Comparison of ENCODE assay signal across 10 cellular contexts in genomic region chr5:135875567-135875966, GRCh38. TPM values are rescaled to one million over a fixed set of nuclear protein-coding genes. Genes with fewer than 3 reads are reported as not detected.
"Had no signal": no experiment of that assay in that cellular context is flagged by ENCODE, and none has a peak within 500 bp of the region (broad histone marks: within the 10 kb centered on the region; RNA-seq: fewer than 3 reads in every experiment).

No MANE protein-coding gene starts in this region.

- H3K4me2 ChIP-seq: KMS-11 had no signal

- H3K27ac Mint-ChIP-seq: IgD-negative memory B cell had no signal

- H3K36me3 Mint-ChIP-seq: IgD-negative memory B cell had no signal

- H3K4me3 Mint-ChIP-seq: IgD-negative memory B cell had no signal

- H3K9me3 Mint-ChIP-seq: IgD-negative memory B cell had no signal

- H3K4me3 ChIP-seq: K562 had no signal

- DNase-seq: IMR-90, KBM-7, KG1 had no signal

- H3K27ac ChIP-seq: HL-60, KMS-11 had no signal

- ATAC-seq: HepG2, K562 had no signal

- H3K4me1 Mint-ChIP-seq: IgD-negative memory B cell had no signal

- H3K9ac ChIP-seq: KMS-11 had no signal

RNA-seq across cellular contexts. Expression of gene IL9, which starts 20.1 kb away (rescaled TPM):
- total RNA-seq: HepG2, HT-29, HT1080, IMR-90, K562 had no signal
- polyA plus RNA-seq: HepG2, IgD-negative memory B cell, IMR-90, K562 had no signal

RNA-seq across cellular contexts. Expression of gene SLC25A48, which starts 41.1 kb away (rescaled TPM):
- total RNA-seq: HT-29, IMR-90 had no signal
- polyA plus RNA-seq: IgD-negative memory B cell, IMR-90 had no signal
